2 cellular contexts compared by ENCODE assay signal in the genomic region with DNA sequence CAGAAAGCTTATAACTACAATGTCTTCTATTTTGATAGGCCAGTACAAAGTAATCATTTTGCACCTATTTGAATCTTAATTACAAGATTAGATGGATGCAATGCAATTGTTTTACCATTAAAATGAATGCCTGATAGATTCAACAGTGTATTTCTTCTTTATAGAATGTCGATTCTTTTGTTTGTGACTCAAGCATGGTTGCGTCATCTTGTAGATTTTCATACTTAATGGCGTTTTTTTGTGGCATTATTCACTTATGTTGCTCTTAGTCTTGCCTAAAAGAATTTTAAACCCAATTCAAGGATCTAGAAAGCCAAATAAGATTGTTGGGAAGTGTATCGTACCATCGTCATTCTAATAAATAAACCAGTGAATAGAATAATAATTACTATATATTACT.
TF ChIP-seq lines count a peak whose summit lies in the region.

No MANE protein-coding gene starts in this region.

TF ChIP-seq in SK-N-SH, 30 proteins besides CTCF, POLR2A, EP300 and RAD21 (continued from another document):
- TF ChIP-seq, protein P1, sequence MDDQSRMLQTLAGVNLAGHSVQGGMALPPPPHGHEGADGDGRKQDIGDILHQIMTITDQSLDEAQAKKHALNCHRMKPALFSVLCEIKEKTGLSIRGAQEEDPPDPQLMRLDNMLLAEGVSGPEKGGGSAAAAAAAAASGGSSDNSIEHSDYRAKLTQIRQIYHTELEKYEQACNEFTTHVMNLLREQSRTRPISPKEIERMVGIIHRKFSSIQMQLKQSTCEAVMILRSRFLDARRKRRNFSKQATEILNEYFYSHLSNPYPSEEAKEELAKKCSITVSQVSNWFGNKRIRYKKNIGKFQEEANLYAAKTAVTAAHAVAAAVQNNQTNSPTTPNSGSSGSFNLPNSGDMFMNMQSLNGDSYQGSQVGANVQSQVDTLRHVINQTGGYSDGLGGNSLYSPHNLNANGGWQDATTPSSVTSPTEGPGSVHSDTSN (IDR thresholded peaks at IDR 0.05): no peak
- no peak for TF ChIP-seq SIN3A (IDR thresholded peaks at IDR 0.05; ENCODE audit: borderline replicate concordance, low read depth, low read length)
- TF ChIP-seq, protein P2, sequence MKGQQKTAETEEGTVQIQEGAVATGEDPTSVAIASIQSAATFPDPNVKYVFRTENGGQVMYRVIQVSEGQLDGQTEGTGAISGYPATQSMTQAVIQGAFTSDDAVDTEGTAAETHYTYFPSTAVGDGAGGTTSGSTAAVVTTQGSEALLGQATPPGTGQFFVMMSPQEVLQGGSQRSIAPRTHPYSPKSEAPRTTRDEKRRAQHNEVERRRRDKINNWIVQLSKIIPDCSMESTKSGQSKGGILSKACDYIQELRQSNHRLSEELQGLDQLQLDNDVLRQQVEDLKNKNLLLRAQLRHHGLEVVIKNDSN (IDR thresholded peaks at IDR 0.05; ENCODE audit: borderline replicate concordance, low read depth): no peak

TF ChIP-seq in SK-N-SH treated with all-trans-retinoic acid at 6 μM for 48 hours, 23 proteins besides CTCF, POLR2A, EP300 and RAD21 (continued from another document):
- TF ChIP-seq, protein P3, sequence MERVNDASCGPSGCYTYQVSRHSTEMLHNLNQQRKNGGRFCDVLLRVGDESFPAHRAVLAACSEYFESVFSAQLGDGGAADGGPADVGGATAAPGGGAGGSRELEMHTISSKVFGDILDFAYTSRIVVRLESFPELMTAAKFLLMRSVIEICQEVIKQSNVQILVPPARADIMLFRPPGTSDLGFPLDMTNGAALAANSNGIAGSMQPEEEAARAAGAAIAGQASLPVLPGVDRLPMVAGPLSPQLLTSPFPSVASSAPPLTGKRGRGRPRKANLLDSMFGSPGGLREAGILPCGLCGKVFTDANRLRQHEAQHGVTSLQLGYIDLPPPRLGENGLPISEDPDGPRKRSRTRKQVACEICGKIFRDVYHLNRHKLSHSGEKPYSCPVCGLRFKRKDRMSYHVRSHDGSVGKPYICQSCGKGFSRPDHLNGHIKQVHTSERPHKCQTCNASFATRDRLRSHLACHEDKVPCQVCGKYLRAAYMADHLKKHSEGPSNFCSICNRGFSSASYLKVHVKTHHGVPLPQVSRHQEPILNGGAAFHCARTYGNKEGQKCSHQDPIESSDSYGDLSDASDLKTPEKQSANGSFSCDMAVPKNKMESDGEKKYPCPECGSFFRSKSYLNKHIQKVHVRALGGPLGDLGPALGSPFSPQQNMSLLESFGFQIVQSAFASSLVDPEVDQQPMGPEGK (CRISPR knock-in tag; IDR thresholded peaks at IDR 0.05; ENCODE audit: borderline replicate concordance): no peak
- TF ChIP-seq PPARA (CRISPR knock-in tag; IDR thresholded peaks at IDR 0.05; ENCODE audit: borderline replicate concordance) (no peak), ZNF8 (CRISPR knock-in tag; IDR thresholded peaks at IDR 0.05) (no peak), TCF4 (CRISPR knock-in tag; IDR thresholded peaks at IDR 0.05; ENCODE audit: borderline replicate concordance) (no peak), ZNF70 (CRISPR knock-in tag; IDR thresholded peaks at IDR 0.05) (no peak), ISL1 (CRISPR knock-in tag; IDR thresholded peaks at IDR 0.05) (no peak), ARNTL (CRISPR knock-in tag; IDR thresholded peaks at IDR 0.05; ENCODE audit: borderline replicate concordance, low read depth) (no peak), ZNF565 (CRISPR knock-in tag; conservative IDR thresholded peaks at IDR 0.05; ENCODE audit: low read depth) (no peak)
- TF ChIP-seq, protein P4, sequence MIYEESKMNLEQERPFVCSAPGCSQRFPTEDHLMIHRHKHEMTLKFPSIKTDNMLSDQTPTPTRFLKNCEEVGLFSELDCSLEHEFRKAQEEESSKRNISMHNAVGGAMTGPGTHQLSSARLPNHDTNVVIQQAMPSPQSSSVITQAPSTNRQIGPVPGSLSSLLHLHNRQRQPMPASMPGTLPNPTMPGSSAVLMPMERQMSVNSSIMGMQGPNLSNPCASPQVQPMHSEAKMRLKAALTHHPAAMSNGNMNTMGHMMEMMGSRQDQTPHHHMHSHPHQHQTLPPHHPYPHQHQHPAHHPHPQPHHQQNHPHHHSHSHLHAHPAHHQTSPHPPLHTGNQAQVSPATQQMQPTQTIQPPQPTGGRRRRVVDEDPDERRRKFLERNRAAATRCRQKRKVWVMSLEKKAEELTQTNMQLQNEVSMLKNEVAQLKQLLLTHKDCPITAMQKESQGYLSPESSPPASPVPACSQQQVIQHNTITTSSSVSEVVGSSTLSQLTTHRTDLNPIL (CRISPR knock-in tag; IDR thresholded peaks at IDR 0.05; ENCODE audit: low read depth): no peak
- TF ChIP-seq, protein P5, sequence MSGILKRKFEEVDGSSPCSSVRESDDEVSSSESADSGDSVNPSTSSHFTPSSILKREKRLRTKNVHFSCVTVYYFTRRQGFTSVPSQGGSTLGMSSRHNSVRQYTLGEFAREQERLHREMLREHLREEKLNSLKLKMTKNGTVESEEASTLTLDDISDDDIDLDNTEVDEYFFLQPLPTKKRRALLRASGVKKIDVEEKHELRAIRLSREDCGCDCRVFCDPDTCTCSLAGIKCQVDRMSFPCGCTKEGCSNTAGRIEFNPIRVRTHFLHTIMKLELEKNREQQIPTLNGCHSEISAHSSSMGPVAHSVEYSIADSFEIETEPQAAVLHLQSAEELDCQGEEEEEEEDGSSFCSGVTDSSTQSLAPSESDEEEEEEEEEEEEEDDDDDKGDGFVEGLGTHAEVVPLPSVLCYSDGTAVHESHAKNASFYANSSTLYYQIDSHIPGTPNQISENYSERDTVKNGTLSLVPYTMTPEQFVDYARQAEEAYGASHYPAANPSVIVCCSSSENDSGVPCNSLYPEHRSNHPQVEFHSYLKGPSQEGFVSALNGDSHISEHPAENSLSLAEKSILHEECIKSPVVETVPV (CRISPR knock-in tag; IDR thresholded peaks at IDR 0.05): no peak
